In genomic region chr10:68074775-68075549, GRCh38 we compare ENCODE assay signal across 8 cellular contexts. TPM values are rescaled to one million over a fixed set of nuclear protein-coding genes. Genes with fewer than 3 reads are reported as not detected.
DNase-seq lines count a peak whose midpoint lies in the region; FAIRE-seq lines count a peak whose summit lies in the region.

TSS of gene HERC4 (minus strand) at chr10:68075283. CDS start at chr10:68073108, 2,175 bp downstream.

- H3K4me2 ChIP-seq in neuronal stem cell (ENCODE audit: insufficient read depth, low read length, poor library complexity, severe bottlenecking) = peak within 1 kb of the TSS; percentile 53

- no peak within 1 kb of the TSS for H2BK12ac ChIP-seq in neuronal stem cell (ENCODE audit: low read length)

- H2BK5ac ChIP-seq in neuronal stem cell (ENCODE audit: low read length) = peak within 1 kb of the TSS; percentile 83

- no peak for FAIRE-seq in frontal cortex (lab: Jason Lieb, UNC)

- H4K8ac ChIP-seq in neuronal stem cell (ENCODE audit: low read depth, low read length) = no peak within 1 kb of the TSS

- H3K27me3 ChIP-seq in neuronal stem cell (ENCODE audit: control insufficient read depth in 3 of 3, insufficient read depth in 3 of 3, low read depth in 1 of 3, low read length in 3 of 3) (no peaks in the 10 kb centered on the region), subcutaneous abdominal adipose tissue (ENCODE audit: control insufficient read depth in 5 of 5, insufficient read depth in 4 of 5, low read length in 5 of 5) (no peaks in the 10 kb centered on the region)

- H2AK5ac ChIP-seq in neuronal stem cell (ENCODE audit: low read depth, low read length) = peak within 1 kb of the TSS; percentile 11

- H2BK15ac ChIP-seq in neuronal stem cell (ENCODE audit: low read length) = peak within 1 kb of the TSS; percentile 97

- peak within 1 kb of the TSS; percentile 69 to 95 for H3K4me3 ChIP-seq in neuronal stem cell (ENCODE audit: low read length in 2 of 2)
- peak within 1 kb of the TSS; percentile 83 to 96 (median 87) for H3K4me3 ChIP-seq in subcutaneous abdominal adipose tissue (ENCODE audit: low read depth in 1 of 5, low read length in 5 of 5)

- in situ Hi-C loops in G401 (cut with HindIII; ENCODE audit: low sequenced_read_pairs) = no loop called here

- peak within 1 kb of the TSS; percentile 98 for H3K18ac ChIP-seq in neuronal stem cell (ENCODE audit: low read length)

- H3K27ac Mint-ChIP-seq in activated naive CD4-positive, alpha-beta T cell treated with anti-CD3 and anti-CD28 coated beads for 36 hours = peak within 1 kb of the TSS; percentile 91

- H3K9me3 ChIP-seq in neuronal stem cell (replicated peaks in 1 of 2; ENCODE audit: control insufficient read depth in 2 of 2, insufficient read depth in 1 of 2, low read depth in 1 of 2, low read length in 2 of 2) (no peaks in the 10 kb centered on the region), subcutaneous abdominal adipose tissue (ENCODE audit: control insufficient read depth in 5 of 5, low read length in 5 of 5) (no peaks in the 10 kb centered on the region)

- H3K4me1 ChIP-seq in neuronal stem cell (ENCODE audit: control insufficient read depth in 2 of 2, insufficient read depth in 1 of 2, low read depth in 1 of 2, low read length in 2 of 2) (peaks cover 0 to 5% of the 10 kb centered on the region in 2 donors), subcutaneous abdominal adipose tissue (ENCODE audit: control insufficient read depth in 5 of 5, insufficient read depth in 5 of 5, low read length in 5 of 5) (peaks cover 4 to 41% (median 34%) of the 10 kb centered on the region in 5 donors)

- H3K4ac ChIP-seq in neuronal stem cell (ENCODE audit: low read length) = peak within 1 kb of the TSS; percentile 19

- CTCF ChIA-PET in activated naive CD4-positive, alpha-beta T cell treated with anti-CD3 and anti-CD28 coated beads for 36 hours (lab: Charles Lee) = interaction anchor here (0.6 kb wide), 1 partner anchor 171 kb away, joined by 6 read pairs; no protein-coding TSS in a partner anchor

- H2AFZ ChIP-seq in neuronal stem cell (ENCODE audit: low read length) = peak within 1 kb of the TSS; percentile 89

- peak within 1 kb of the TSS; percentile 97 for H3K9ac ChIP-seq in neuronal stem cell (ENCODE audit: low read depth, low read length, poor library complexity)
- H3K9ac ChIP-seq in subcutaneous abdominal adipose tissue (ENCODE audit: low read length in 5 of 5) = peak within 1 kb of the TSS; percentile 82 to 99 (median 96)

- H3K4me1 Mint-ChIP-seq in activated naive CD4-positive, alpha-beta T cell treated with anti-CD3 and anti-CD28 coated beads for 36 hours (ENCODE audit: low read depth) = peaks cover 33% of the 10 kb centered on the region

- no peaks in the 10 kb centered on the region for H3K9me3 Mint-ChIP-seq in activated naive CD4-positive, alpha-beta T cell treated with anti-CD3 and anti-CD28 coated beads for 36 hours

- H3K27ac ChIP-seq in neuronal stem cell (replicated peaks; ENCODE audit: low read length) (peak within 1 kb of the TSS; percentile 92), subcutaneous abdominal adipose tissue (ENCODE audit: low read depth, low read length) (peak within 1 kb of the TSS; percentile 97)

- H3K27me3 Mint-ChIP-seq in activated naive CD4-positive, alpha-beta T cell treated with anti-CD3 and anti-CD28 coated beads for 36 hours (ENCODE audit: low read depth) = no peaks in the 10 kb centered on the region

- H3K36me3 Mint-ChIP-seq in activated naive CD4-positive, alpha-beta T cell treated with anti-CD3 and anti-CD28 coated beads for 36 hours (ENCODE audit: low read depth) = peaks cover 7% of the 10 kb centered on the region

- H4K91ac ChIP-seq in neuronal stem cell (ENCODE audit: low read depth, low read length, poor library complexity) = no peak within 1 kb of the TSS

- DNase-seq in G401 (ENCODE audit: low spot score) (peak; percentile 91), H4 (ENCODE audit: low spot score) (peak; percentile 90), LoVo (ENCODE audit: low spot score) (peak; percentile 91), SK-N-DZ (ENCODE audit: low spot score) (peak; percentile 87), frontal cortex (ENCODE audit: low spot score in 2 of 2) (peak; percentile 94 to 96), neuronal stem cell (ENCODE audit: low spot score) (peak; percentile 90)
- peak; percentile 92 for DNase-seq in activated naive CD4-positive, alpha-beta T cell treated with anti-CD3 and anti-CD28 coated beads for 36 hours

- H3K79me1 ChIP-seq in neuronal stem cell (ENCODE audit: low read depth, low read length) = no peaks in the 10 kb centered on the region

- no peak within 1 kb of the TSS for H2BK120ac ChIP-seq in neuronal stem cell (ENCODE audit: low read depth, low read length)

- WGBS in neuronal stem cell (ENCODE audit: extremely low coverage in 2 of 2, insufficient read length in 2 of 2, insufficient replicate concordance in 1 of 2), 2 donors = no CpG with 5 or more reads among the region's 64 CpGs

- H3K4me3 Mint-ChIP-seq in activated naive CD4-positive, alpha-beta T cell treated with anti-CD3 and anti-CD28 coated beads for 36 hours = peak within 1 kb of the TSS; percentile 97

- intact Hi-C loops in activated naive CD4-positive, alpha-beta T cell treated with anti-CD3 and anti-CD28 coated beads for 36 hours (cut with micrococcal nuclease) = loop anchor here (1.0 to 5.0 kb wide), 8 partner anchors 32 to 826 kb away; partner anchors contain the start of genes CCAR1, DDX50, SIRT1 and SLC25A16

- peak within 1 kb of the TSS; percentile 66 for H3K23ac ChIP-seq in neuronal stem cell (ENCODE audit: low read depth, low read length, poor library complexity)

- peak within 1 kb of the TSS; percentile 97 for H3K14ac ChIP-seq in neuronal stem cell (ENCODE audit: low read length)

- H3K36me3 ChIP-seq in neuronal stem cell (replicated peaks in 1 of 2; ENCODE audit: control insufficient read depth in 2 of 2, insufficient read depth in 2 of 2, low read length in 2 of 2) (peaks cover 0 to 25% of the 10 kb centered on the region in 2 donors), subcutaneous abdominal adipose tissue (ENCODE audit: control insufficient read depth in 5 of 5, insufficient read depth in 5 of 5, low read length in 5 of 5) (no peaks in the 10 kb centered on the region)

RNA-seq across cellular contexts. Expression of gene HERC4, which starts in this region (rescaled TPM):
- 15.4 and 16.2 TPM in 2 replicates for total RNA-seq in G401 (2014; rRNA removed; shearing (Covaris generic))
- 24.9 and 28.6 TPM in 2 replicates for total RNA-seq in H4 (2014; rRNA removed; shearing (Covaris generic))
- 18.3 and 19.0 TPM in 2 replicates for polyA plus RNA-seq in SK-N-DZ (2014; cell fraction: cytosol; rRNA removed)
- 40.7 and 53.7 TPM in 2 replicates for polyA plus RNA-seq in SK-N-DZ (2014; cell fraction: nucleus; rRNA removed)
- 10 to 100 TPM; 42.2 to 45.0 TPM for total RNA-seq in activated naive CD4-positive, alpha-beta T cell treated with anti-CD3 and anti-CD28 coated beads for 36 hours
- 72.6 TPM for total RNA-seq in frontal cortex
- polyA plus RNA-seq in neuronal stem cell (2013, experiment 1 of 2) = 17.4 TPM
- 18.2 TPM for polyA plus RNA-seq in neuronal stem cell (2013, experiment 2 of 2)

Comparison
In these comparisons a context has a peak if more than half of its experiments do, and no peak if none do; other contexts are left out.
1. Peak in every context shown above with its lines: DNase-seq, H3K4me3 ChIP-seq and H3K27ac ChIP-seq.